ENCODE assay signal across 1 cellular context in genomic region chr6:142374965-142375733, GRCh38.
TF ChIP-seq lines count a peak whose summit lies in the region.

No MANE protein-coding gene starts in this region.

TF ChIP-seq in HepG2, 621 proteins besides CTCF, POLR2A, EP300 and RAD21 (continued from another document and continues in another):
- TF ChIP-seq GMEB2 (CRISPR knock-in tag; IDR thresholded peaks at IDR 0.05; ENCODE audit: low read depth) (no peak; the same call in 1 of the 2 replicates), PAWR (CRISPR knock-in tag; IDR thresholded peaks at IDR 0.05; ENCODE audit: borderline replicate concordance) (no peak), IKZF5 (CRISPR knock-in tag; IDR thresholded peaks at IDR 0.05) (peak; percentile 97), MAFG (CRISPR knock-in tag; IDR thresholded peaks at IDR 0.05) (no peak), FOXA3 (CRISPR knock-in tag; IDR thresholded peaks at IDR 0.05) (peak; percentile 99), SP5 (CRISPR knock-in tag; IDR thresholded peaks at IDR 0.05; ENCODE audit: borderline replicate concordance, low read depth) (peak; percentile 87), ZNF652 (CRISPR knock-in tag; IDR thresholded peaks at IDR 0.05; ENCODE audit: borderline replicate concordance, low read depth) (peak; percentile 80; the same call in 1 of the 2 replicates), FOSL1 (CRISPR knock-in tag; IDR thresholded peaks at IDR 0.05; ENCODE audit: borderline replicate concordance) (peak; percentile 71; the same call in 1 of the 2 replicates), HMG20A (CRISPR knock-in tag; IDR thresholded peaks at IDR 0.05; ENCODE audit: borderline replicate concordance) (peak; percentile 99), ZNF33A (CRISPR knock-in tag; IDR thresholded peaks at IDR 0.05; ENCODE audit: borderline replicate concordance) (no peak), HMG20B (CRISPR knock-in tag; conservative IDR thresholded peaks at IDR 0.05) (peak; percentile 90), CREB1 (IDR thresholded peaks at IDR 0.05) (no peak), CREB1 (CRISPR knock-in tag; IDR thresholded peaks at IDR 0.05) (peak; percentile 87), ZNF432 (CRISPR knock-in tag; IDR thresholded peaks at IDR 0.05; ENCODE audit: borderline replicate concordance) (no peak), AFF4 (CRISPR knock-in tag; IDR thresholded peaks at IDR 0.05) (no peak), ZNF530 (CRISPR knock-in tag; IDR thresholded peaks at IDR 0.05; ENCODE audit: low read depth) (no peak), ZNF503 (CRISPR knock-in tag; IDR thresholded peaks at IDR 0.05) (peak; percentile 99), HOXD1 (CRISPR knock-in tag; IDR thresholded peaks at IDR 0.05) (peak; percentile 92), ATM (IDR thresholded peaks at IDR 0.05; ENCODE audit: borderline replicate concordance) (no peak; the same call in 1 of the 2 replicates), ZNF589 (CRISPR knock-in tag; conservative IDR thresholded peaks at IDR 0.05) (no peak; the same call in 1 of the 2 replicates), NR2F1 (CRISPR knock-in tag; IDR thresholded peaks at IDR 0.05) (peak; percentile 67 to 86; a peak in 3 of 4 replicates), SIN3A (IDR thresholded peaks at IDR 0.05; ENCODE audit: borderline replicate concordance, low read depth, low read length) (no peak), BRCA1 (CRISPR knock-in tag; IDR thresholded peaks at IDR 0.05) (peak; percentile 78), JDP2 (CRISPR knock-in tag; IDR thresholded peaks at IDR 0.05; ENCODE audit: borderline replicate concordance) (no peak; the same call in 1 of the 2 replicates), TBP (CRISPR knock-in tag; IDR thresholded peaks at IDR 0.05) (no peak), HNF4A (CRISPR knock-in tag; IDR thresholded peaks at IDR 0.05) (peak; percentile 95), PITX1 (CRISPR knock-in tag; IDR thresholded peaks at IDR 0.05) (peak; percentile 97), ARHGAP35 (CRISPR knock-in tag; IDR thresholded peaks at IDR 0.05; ENCODE audit: borderline replicate concordance) (no peak), XBP1 (CRISPR knock-in tag; IDR thresholded peaks at IDR 0.05) (no peak), ZNF777 (CRISPR knock-in tag; IDR thresholded peaks at IDR 0.05) (no peak), ZKSCAN1 (IDR thresholded peaks at IDR 0.05; ENCODE audit: low read length) (no peak), PRDM4 (CRISPR knock-in tag; IDR thresholded peaks at IDR 0.05; ENCODE audit: borderline replicate concordance) (no peak), RFX3 (CRISPR knock-in tag; IDR thresholded peaks at IDR 0.05) (no peak), ZNF460 (CRISPR knock-in tag; IDR thresholded peaks at IDR 0.05; ENCODE audit: borderline replicate concordance) (no peak), ZFP1 (CRISPR knock-in tag; IDR thresholded peaks at IDR 0.05) (peak; percentile 90; the same call in 1 of the 2 replicates), MATR3 (CRISPR knock-in tag; IDR thresholded peaks at IDR 0.05) (no peak), HHEX (CRISPR knock-in tag; IDR thresholded peaks at IDR 0.05) (peak; percentile 66), ZBTB10 (CRISPR knock-in tag; IDR thresholded peaks at IDR 0.05; ENCODE audit: borderline replicate concordance) (0 out of 2 replicates have a peak, but pooled peaks have one; percentile 26), PATZ1 (CRISPR knock-in tag; IDR thresholded peaks at IDR 0.05) (peak; percentile 37; the same call in 1 of the 2 replicates), SOX13 (IDR thresholded peaks at IDR 0.05) (peak; percentile 89), SOX13 (CRISPR knock-in tag; conservative IDR thresholded peaks at IDR 0.05 in 1 of 2, IDR thresholded peaks at IDR 0.05 in 1 of 2) (peak in 1 of 2 experiments; percentile 97; a peak in 3 of 4 replicates), ZNF639 (CRISPR knock-in tag; conservative IDR thresholded peaks at IDR 0.05) (0 out of 2 replicates have a peak, but pooled peaks have one; percentile 69), DBP (CRISPR knock-in tag; IDR thresholded peaks at IDR 0.05; ENCODE audit: not compliant biosample characterization) (no peak), ASH2L (IDR thresholded peaks at IDR 0.05; ENCODE audit: insufficient read length, low read depth, low read length) (peak; percentile 70), ZNF12 (CRISPR knock-in tag; IDR thresholded peaks at IDR 0.05) (no peak), NR3C1 (CRISPR knock-in tag; IDR thresholded peaks at IDR 0.05) (no peak)
